ENCODE assay signal across 9 cellular contexts in the genomic region with DNA sequence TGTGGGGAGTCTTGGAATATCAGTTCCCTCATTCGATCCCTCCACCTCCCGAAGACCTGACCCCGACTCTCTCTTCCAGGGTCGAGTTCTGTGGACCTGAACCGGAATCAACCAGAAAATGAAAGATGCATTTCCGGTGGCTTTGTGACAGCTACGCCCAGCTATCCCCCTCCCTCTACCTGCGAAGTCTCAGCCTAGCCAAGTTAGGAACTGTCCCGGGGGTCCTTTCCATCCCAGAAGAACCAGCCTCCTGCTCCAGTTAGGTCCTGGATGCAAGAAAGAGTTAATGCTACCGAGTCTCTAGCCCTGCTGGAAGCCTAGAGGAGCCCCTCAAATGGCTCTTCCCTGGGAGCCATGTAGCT. TPM values are rescaled to one million over a fixed set of nuclear protein-coding genes. Genes with fewer than 3 reads are reported as not detected.
DNase-seq lines count a peak whose midpoint lies in the region; ATAC-seq, FAIRE-seq and TF ChIP-seq lines count a peak whose summit lies in the region.
"Had no signal": no experiment of that assay in that cellular context is flagged by ENCODE, and none has a peak within 500 bp of the region (broad histone marks: within the 10 kb centered on the region; RNA-seq: fewer than 3 reads in every experiment).

No MANE protein-coding gene starts in this region.

- H3K4me1 Mint-ChIP-seq in activated CD4-positive, alpha-beta T cell treated with anti-CD3 and anti-CD28 coated beads for 36 hours = peaks cover 18% of the 10 kb centered on the region
- peaks cover 15% of the 10 kb centered on the region for H3K4me1 Mint-ChIP-seq in stimulated activated memory B cell treated with anti-CD40 and anti-IgM and Interleukin-4, amounts not matched to agents 10 μg/mL and 1 μg/mL and 100 μg/mL, for 72 hours

- peaks cover 2% of the 10 kb centered on the region for H3K36me3 Mint-ChIP-seq in activated CD4-positive, alpha-beta T cell treated with anti-CD3 and anti-CD28 coated beads for 36 hours (ENCODE audit: low read depth)
- H3K36me3 Mint-ChIP-seq in stimulated activated memory B cell treated with anti-CD40 and anti-IgM and Interleukin-4, amounts not matched to agents 10 μg/mL and 1 μg/mL and 100 μg/mL, for 72 hours = peaks cover 16% of the 10 kb centered on the region

- TF ChIP-seq CTCF in coronary artery (IDR thresholded peaks at IDR 0.05) (no peak), D721Med (IDR thresholded peaks at IDR 0.05; ENCODE audit: insufficient read depth, missing control alignments) (no peak)

- peak overlapping the region; percentile 85 for H3K27ac Mint-ChIP-seq in activated CD4-positive, alpha-beta T cell treated with anti-CD3 and anti-CD28 coated beads for 36 hours
- peak overlapping the region; percentile 85 for H3K27ac Mint-ChIP-seq in stimulated activated memory B cell treated with anti-CD40 and anti-IgM and Interleukin-4, amounts not matched to agents 10 μg/mL and 1 μg/mL and 100 μg/mL, for 72 hours

- peak overlapping the region; percentile 60 for H3K4me3 ChIP-seq in coronary artery

- CTCF ChIA-PET in activated CD4-positive, alpha-beta T cell treated with anti-CD3 and anti-CD28 coated beads for 36 hours (lab: Charles Lee) = interaction anchor here (0.7 kb wide), 1 partner anchor 689 kb away, joined by 3 read pairs; the partner anchor contains the start of gene SLC9A6

- H3K9me3 Mint-ChIP-seq in activated CD4-positive, alpha-beta T cell treated with anti-CD3 and anti-CD28 coated beads for 36 hours (ENCODE audit: low read depth) = peaks cover 4% of the 10 kb centered on the region
- H3K9me3 Mint-ChIP-seq in stimulated activated memory B cell treated with anti-CD40 and anti-IgM and Interleukin-4, amounts not matched to agents 10 μg/mL and 1 μg/mL and 100 μg/mL, for 72 hours = peaks cover 4% of the 10 kb centered on the region

- no peak for DNase-seq in activated CD4-positive, alpha-beta T cell treated with anti-CD3 and anti-CD28 coated beads for 36 hours
- DNase-seq in activated CD4-positive, alpha-beta T cell treated with anti-CD3 and anti-CD28 coated beads, Interleukin-2, amount 50 U/mL, for 48 hours = no peak
- no peak for DNase-seq in coronary artery (ENCODE audit: low spot score)
- DNase-seq in NCI-H1930 (lab: John Stamatoyannopoulos, UW) = no peak
- no peak for DNase-seq in D721Med (ENCODE audit: insufficient read length, low spot score)
- no peak for DNase-seq in islet precursor cell

- POLR2A ChIA-PET in activated CD4-positive, alpha-beta T cell treated with anti-CD3 and anti-CD28 coated beads for 36 hours (lab: Charles Lee) = no interaction called here

- no peak for FAIRE-seq in D721Med (lab: Jason Lieb, UNC)

- H3K4me3 Mint-ChIP-seq in activated CD4-positive, alpha-beta T cell treated with anti-CD3 and anti-CD28 coated beads for 36 hours = peak overlapping the region; percentile 82
- peak overlapping the region; percentile 86 for H3K4me3 Mint-ChIP-seq in stimulated activated memory B cell treated with anti-CD40 and anti-IgM and Interleukin-4, amounts not matched to agents 10 μg/mL and 1 μg/mL and 100 μg/mL, for 72 hours

- H3K27me3 Mint-ChIP-seq in activated CD4-positive, alpha-beta T cell treated with anti-CD3 and anti-CD28 coated beads for 36 hours = no peaks in the 10 kb centered on the region
- no peaks in the 10 kb centered on the region for H3K27me3 Mint-ChIP-seq in stimulated activated memory B cell treated with anti-CD40 and anti-IgM and Interleukin-4, amounts not matched to agents 10 μg/mL and 1 μg/mL and 100 μg/mL, for 72 hours

- H3K27ac ChIP-seq in coronary artery = no peak overlapping the region

- intact Hi-C loops in activated CD4-positive, alpha-beta T cell treated with anti-CD3 and anti-CD28 coated beads for 36 hours (cut with DNase I, micrococcal nuclease) = no loop called here

- ATAC-seq in activated CD4-positive, alpha-beta T cell treated with anti-CD3 and anti-CD28 coated beads for 36 hours = peak; percentile 74
- ATAC-seq in HG03064 (IDR thresholded peaks at IDR 0.05; ENCODE audit: low read depth, unreplicated experiment) = peak; percentile 52
- ATAC-seq in stimulated activated memory B cell treated with anti-CD40 and anti-IgM and Interleukin-4, amounts not matched to agents 10 μg/mL and 1 μg/mL and 100 μg/mL, for 72 hours = peak; percentile 39

RNA-seq across cellular contexts. Expression of gene ETDC, which starts 13.4 kb away (rescaled TPM):
- not detected for total RNA-seq in activated CD4-positive, alpha-beta T cell treated with anti-CD3 and anti-CD28 coated beads for 36 hours
- total RNA-seq: pulmonary artery endothelial cell had no signal

RNA-seq across cellular contexts. Expression of gene ETDA, which starts 44.1 kb away (rescaled TPM):
- not detected for total RNA-seq in activated CD4-positive, alpha-beta T cell treated with anti-CD3 and anti-CD28 coated beads for 36 hours
- total RNA-seq: pulmonary artery endothelial cell had no signal

RNA-seq across cellular contexts. Expression of gene ZNF75D, which starts 48.0 kb away (rescaled TPM):
- 1 to 10 TPM; 3.7 to 4.3 TPM for total RNA-seq in activated CD4-positive, alpha-beta T cell treated with anti-CD3 and anti-CD28 coated beads for 36 hours

RNA-seq across cellular contexts. Expression of gene ZNF449, which starts 48.7 kb away (rescaled TPM):
- total RNA-seq in activated CD4-positive, alpha-beta T cell treated with anti-CD3 and anti-CD28 coated beads for 36 hours = 1 to 10 TPM; 1.2 TPM
